ENCODE assay signal across 8 cellular contexts in the genomic region with DNA sequence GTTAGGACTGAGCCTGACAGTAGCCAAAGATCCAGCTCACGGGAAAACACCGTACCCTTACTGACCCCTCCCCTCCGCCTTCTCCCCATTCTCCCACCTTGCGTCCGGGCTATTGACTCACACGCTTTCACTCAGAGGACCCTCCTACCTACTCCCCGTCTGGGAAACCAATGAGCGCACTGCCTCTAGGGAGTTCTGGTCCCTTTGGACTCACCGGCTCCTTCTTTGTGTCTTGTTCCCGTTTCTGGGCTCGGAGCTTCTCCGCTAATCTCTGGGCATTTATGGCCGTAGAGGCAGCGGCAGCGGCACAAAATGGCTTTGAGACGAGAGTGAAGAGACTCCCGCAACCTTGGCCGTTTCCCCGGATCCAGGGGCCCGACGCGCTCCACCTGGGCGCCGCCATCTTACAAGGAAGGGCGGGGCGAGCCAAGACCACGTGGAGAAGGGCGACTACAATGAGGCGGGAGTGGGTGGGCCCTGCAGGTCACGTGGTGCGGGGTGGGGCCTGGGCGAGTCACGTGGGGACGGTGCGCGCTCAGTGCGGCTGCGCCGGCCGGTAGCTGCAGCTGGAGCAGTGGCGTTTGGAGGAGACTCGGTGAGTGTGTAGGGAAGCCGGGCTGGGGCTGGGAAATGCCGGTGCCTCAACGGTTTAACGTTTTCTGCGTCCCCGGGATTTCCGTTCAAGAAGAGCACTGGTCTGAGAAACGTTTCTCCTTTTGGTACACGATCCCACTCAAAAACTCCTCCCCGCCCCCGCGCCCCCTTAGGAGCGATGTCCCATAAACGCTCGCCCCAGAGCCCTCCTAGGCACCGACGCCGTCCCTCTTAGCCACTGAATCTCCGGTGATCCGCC. TPM values are rescaled to one million over a fixed set of nuclear protein-coding genes. Genes with fewer than 3 reads are reported as not detected.
DNase-seq lines count a peak whose midpoint lies in the region; ATAC-seq and TF ChIP-seq lines count a peak whose summit lies in the region.

A gene (plus strand): TSS at position 547 of the 853 bp plus-strand sequence. CDS start 23,220 bp downstream, outside the sequence.
A gene with protein sequence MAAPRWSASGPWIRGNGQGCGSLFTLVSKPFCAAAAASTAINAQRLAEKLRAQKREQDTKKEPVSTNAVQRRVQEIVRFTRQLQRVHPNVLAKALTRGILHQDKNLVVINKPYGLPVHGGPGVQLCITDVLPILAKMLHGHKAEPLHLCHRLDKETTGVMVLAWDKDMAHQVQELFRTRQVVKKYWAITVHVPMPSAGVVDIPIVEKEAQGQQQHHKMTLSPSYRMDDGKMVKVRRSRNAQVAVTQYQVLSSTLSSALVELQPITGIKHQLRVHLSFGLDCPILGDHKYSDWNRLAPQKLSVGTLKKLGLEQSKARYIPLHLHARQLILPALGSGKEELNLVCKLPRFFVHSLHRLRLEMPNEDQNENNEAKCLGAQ (minus strand): TSS at position 415 of the 853 bp plus-strand sequence. CDS start 12 bp downstream, at position 403.

- no peaks in the 10 kb centered on the region; the same call in 1 of the 2 replicates for H4K20me1 ChIP-seq in PC-9 (ENCODE audit: insufficient read depth)

- TF ChIP-seq CTCF in PC-9 (conservative IDR thresholded peaks at IDR 0.05) = no peak

- intact Hi-C loops in PC-9 (cut with micrococcal nuclease; ENCODE audit: unreplicated experiment) = loop anchor here (1.0 kb wide), 2 partner anchors 57 to 93 kb away; a partner anchor contains a TSS

- H3F3A ChIP-seq in PC-9 (ENCODE audit: insufficient read depth, low read depth) = peaks cover 4% of the 10 kb centered on the region; the same call in 1 of the 2 replicates

- ATAC-seq in GM21723 (IDR thresholded peaks at IDR 0.05; ENCODE audit: unreplicated experiment) = peak; percentile 95

- no peaks in the 10 kb centered on the region for H3K27me3 ChIP-seq in PC-9 (ENCODE audit: insufficient read depth, low read depth)
- H3K27me3 ChIP-seq in mucosa of stomach (ENCODE audit: control insufficient read depth, insufficient read depth, low read length) = no peaks in the 10 kb centered on the region

- H3K9me3 ChIP-seq in PC-9 (ENCODE audit: insufficient read depth, low read depth) (no peaks in the 10 kb centered on the region; the same call in 1 of the 2 replicates), mucosa of stomach (ENCODE audit: control insufficient read depth, low read length) (no peaks in the 10 kb centered on the region)

- peak within 1 kb of the TSS; percentile 83 for H3K9ac ChIP-seq in mucosa of stomach (ENCODE audit: low read length)

- no peaks in the 10 kb centered on the region for H3K9me2 ChIP-seq in PC-9 (ENCODE audit: insufficient read depth)

- DNase-seq in DMS53 treated with DMSO at 0.1 percent for 48 hours (lab: John Stamatoyannopoulos, UW; ENCODE audit: unreplicated experiment) = peak; percentile 89
- DNase-seq in KBM-7 = peak; percentile 97
- peak; percentile 87 to 98 for DNase-seq in PC-9
- peak; percentile 99 for DNase-seq in activated T-cell treated with anti-CD3 and anti-CD28 coated beads, Interleukin-2, amount 50 U/mL, for 1 hour
- DNase-seq in erythroblast (lab: John Stamatoyannopoulos, UW) = peak; percentile 98 to 99
- DNase-seq in stimulated activated CD8-positive, alpha-beta memory T cell treated with anti-CD3 and anti-CD28 coated beads, Interleukin-4, amount 100 ng/mL, for 48 hours = peak; percentile 100

- H3K4me1 ChIP-seq in PC-9 (replicated peaks; ENCODE audit: insufficient read depth) (peaks cover 18% of the 10 kb centered on the region), mucosa of stomach (ENCODE audit: control insufficient read depth, insufficient read depth, low read length) (peaks cover 5% of the 10 kb centered on the region)

- POLR2A ChIA-PET in PC-9 (lab: Charles Lee; ENCODE audit: unreplicated experiment) = interaction anchor here (0.5 to 0.6 kb wide), 4 partner anchors 20 to 624 kb away, joined by 3 to 8 read pairs (median 4); no protein-coding TSS in a partner anchor

- H3K4me3 ChIP-seq in PC-9 (peak within 1 kb of the TSS; percentile 72), mucosa of stomach (ENCODE audit: low read length) (peak within 1 kb of the TSS; percentile 92)

- peak; percentile 88 for TF ChIP-seq POLR2A in erythroblast (IDR thresholded peaks at IDR 0.05; ENCODE audit: low read length)

- BruUV-seq in PC-9 (replicated peaks; lab: Mats Ljungman, UMichigan) = no TSS peak

- peak within 1 kb of the TSS; percentile 94 for H3K4me2 ChIP-seq in PC-9

- H3K36me3 ChIP-seq in PC-9 (ENCODE audit: low read depth) (0 out of 2 replicates have a peak, but pooled peaks cover 14% of the 10 kb centered on the region), mucosa of stomach (ENCODE audit: control insufficient read depth, insufficient read depth, low read length) (no peaks in the 10 kb centered on the region)

- peak within 1 kb of the TSS; percentile 90 for H2AFZ ChIP-seq in PC-9

- in situ Hi-C loops in KBM-7 (cut with MboI; ENCODE audit: low pct_unique_long_range_greater_than_20kb, low sequenced_read_pairs) = no loop called here

- H3K79me2 ChIP-seq in PC-9 (ENCODE audit: low read depth) = peaks cover 35% of the 10 kb centered on the region

- peak within 1 kb of the TSS; percentile 43 for H3K27ac ChIP-seq in PC-9

- CTCF ChIA-PET in PC-9 (lab: Charles Lee) = interaction anchor here (0.6 kb wide), 1 partner anchor 150 kb away, joined by 3 read pairs; no protein-coding TSS in a partner anchor

RNA-seq across cellular contexts. Expression of the first gene that starts in this region (rescaled TPM):
- total RNA-seq in PC-9 (2021) = 12.5 and 13.1 TPM in 2 replicates

RNA-seq across cellular contexts. Expression of the second gene that starts in this region (rescaled TPM):
- total RNA-seq in PC-9 (2021) = 25.1 and 26.0 TPM in 2 replicates

Comparison
In these comparisons a context has a peak if more than half of its experiments do, and no peak if none do; other contexts are left out.
1. Peak in every context shown above with its lines: DNase-seq, ATAC-seq, H3K4me3 ChIP-seq and H3K27ac ChIP-seq.